Comparison of ENCODE assay signal across 1 cellular context in genomic region chr3:183924543-183924942, GRCh38.
TF ChIP-seq lines count a peak whose summit lies in the region.

No MANE protein-coding gene starts in this region.

TF ChIP-seq in HEK293T, 16 proteins besides CTCF, POLR2A, EP300 and RAD21 (continued from another document):
- TF ChIP-seq PKNOX1 (IDR thresholded peaks at IDR 0.05) (no peak), FOXK2 (IDR thresholded peaks at IDR 0.05) (no peak), ARNT (IDR thresholded peaks at IDR 0.05) (no peak), FOXM1 (IDR thresholded peaks at IDR 0.05; ENCODE audit: borderline replicate concordance) (no peak), ELF4 (IDR thresholded peaks at IDR 0.05) (no peak), NFRKB (IDR thresholded peaks at IDR 0.05) (no peak), L3MBTL2 (conservative IDR thresholded peaks at IDR 0.05) (no peak), LEF1 (IDR thresholded peaks at IDR 0.05; ENCODE audit: borderline replicate concordance) (no peak), SP1 (IDR thresholded peaks at IDR 0.05) (no peak)
